1 cellular context compared by ENCODE assay signal in the genomic region with DNA sequence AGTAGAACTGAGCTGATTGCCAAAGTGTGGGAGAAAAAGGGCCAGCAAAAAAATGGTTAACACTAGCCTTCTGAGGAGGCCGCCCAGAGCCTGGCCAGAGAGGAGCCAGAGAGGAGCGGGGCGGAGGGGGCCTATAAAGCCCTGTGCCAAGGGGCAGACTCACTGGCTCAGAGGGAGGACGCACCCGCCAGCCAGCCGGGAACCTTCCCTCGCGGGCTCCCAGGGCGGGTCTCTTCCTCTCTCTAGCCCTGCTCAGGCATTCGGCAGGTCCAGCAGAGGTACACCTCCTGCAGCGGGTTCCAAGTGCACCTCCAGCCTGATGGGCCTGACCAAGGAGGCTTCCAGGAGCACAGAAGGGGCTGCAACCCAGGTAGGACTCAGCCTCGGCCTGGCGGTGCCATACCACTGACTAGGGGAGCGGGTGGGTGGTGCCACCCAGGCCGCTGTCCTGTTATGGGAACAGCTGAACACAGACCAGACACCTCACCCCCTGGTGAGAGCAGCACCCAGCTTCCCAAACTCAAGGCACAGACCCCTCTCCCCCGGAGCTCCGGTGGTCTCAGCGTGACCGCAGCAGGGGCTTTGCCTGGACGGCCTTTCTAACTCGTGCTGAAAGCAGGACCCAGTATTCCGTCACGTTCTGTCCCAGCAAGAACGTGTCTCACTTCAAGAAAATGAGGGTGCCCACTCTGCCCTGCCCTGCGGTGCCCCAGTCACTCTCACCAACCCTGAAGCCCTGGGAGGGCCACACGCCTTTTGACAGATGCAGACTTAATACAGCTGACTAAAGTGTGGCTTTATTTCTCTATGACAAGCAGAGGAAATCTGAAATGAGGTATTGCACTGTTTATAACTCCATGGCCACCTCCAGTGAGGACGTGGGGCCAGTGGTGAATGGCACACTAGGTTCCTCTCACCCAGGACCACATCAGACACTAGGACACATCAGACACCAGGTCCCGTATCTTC.
A peak's percentile ranks its signal among the peaks of the same experiment; 100 is the strongest.
TF ChIP-seq lines count a peak whose summit lies in the region.

Gene GPER1 (plus strand): TSS at position 162 of the 969 bp plus-strand sequence. CDS start 3,616 bp downstream, outside the sequence.

TF ChIP-seq in K562, 482 proteins besides CTCF, POLR2A, EP300 and RAD21:
- no peak for TF ChIP-seq RFX7 (CRISPR knock-in tag; IDR thresholded peaks at IDR 0.05)
- TF ChIP-seq HDAC6 (IDR thresholded peaks at IDR 0.05; ENCODE audit: low read depth, low read length), result no peak
- TF ChIP-seq, protein P1, sequence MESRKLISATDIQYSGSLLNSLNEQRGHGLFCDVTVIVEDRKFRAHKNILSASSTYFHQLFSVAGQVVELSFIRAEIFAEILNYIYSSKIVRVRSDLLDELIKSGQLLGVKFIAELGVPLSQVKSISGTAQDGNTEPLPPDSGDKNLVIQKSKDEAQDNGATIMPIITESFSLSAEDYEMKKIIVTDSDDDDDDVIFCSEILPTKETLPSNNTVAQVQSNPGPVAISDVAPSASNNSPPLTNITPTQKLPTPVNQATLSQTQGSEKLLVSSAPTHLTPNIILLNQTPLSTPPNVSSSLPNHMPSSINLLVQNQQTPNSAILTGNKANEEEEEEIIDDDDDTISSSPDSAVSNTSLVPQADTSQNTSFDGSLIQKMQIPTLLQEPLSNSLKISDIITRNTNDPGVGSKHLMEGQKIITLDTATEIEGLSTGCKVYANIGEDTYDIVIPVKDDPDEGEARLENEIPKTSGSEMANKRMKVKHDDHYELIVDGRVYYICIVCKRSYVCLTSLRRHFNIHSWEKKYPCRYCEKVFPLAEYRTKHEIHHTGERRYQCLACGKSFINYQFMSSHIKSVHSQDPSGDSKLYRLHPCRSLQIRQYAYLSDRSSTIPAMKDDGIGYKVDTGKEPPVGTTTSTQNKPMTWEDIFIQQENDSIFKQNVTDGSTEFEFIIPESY (CRISPR knock-in tag; IDR thresholded peaks at IDR 0.05), result 0 out of 2 replicates have a peak, but pooled peaks have one; percentile 15
- no peak for TF ChIP-seq TSC22D4 (tag; IDR thresholded peaks at IDR 0.05)
